9 cellular contexts compared by ENCODE assay signal in genomic region chr20:50380697-50381040, GRCh38.
A peak's percentile ranks its signal among the peaks of the same experiment; 100 is the strongest.
DNase-seq lines count a peak whose midpoint lies in the region; ATAC-seq, FAIRE-seq and TF ChIP-seq lines count a peak whose summit lies in the region.
"Had no signal": no experiment of that assay in that cellular context is flagged by ENCODE, and none has a peak within 500 bp of the region (broad histone marks: within the 10 kb centered on the region; RNA-seq: fewer than 3 reads in every experiment).

No MANE protein-coding gene starts in this region.

- no TSS peak for BruUV-seq in A673 (replicated peaks; lab: Mats Ljungman, UMichigan)

- H3K4me2 ChIP-seq in astrocyte (ENCODE audit: low read length), result no peak overlapping the region

- POLR2A ChIA-PET in A673 (lab: Charles Lee; ENCODE audit: low non-redundant PET), result no interaction called here

- peak overlapping the region; percentile 86 for H3K27ac ChIP-seq in A673 (ENCODE audit: low read depth, low read length, poor library complexity, severe bottlenecking)
- H3K27ac ChIP-seq in astrocyte (ENCODE audit: low read depth, low read length), result no peak overlapping the region
- no peak overlapping the region for H3K27ac ChIP-seq in left lung

- FAIRE-seq in astrocyte (lab: Jason Lieb, UNC), result no peak

- H3K36me3 Mint-ChIP-seq in astrocyte (ENCODE audit: low read depth, unreplicated experiment), result no peaks in the 10 kb centered on the region

- H3K4me3 Mint-ChIP-seq in astrocyte (ENCODE audit: unreplicated experiment), result no peak overlapping the region

- H3K4me1 ChIP-seq in A673 (ENCODE audit: insufficient read depth, low read length, poor library complexity, severe bottlenecking) (peaks cover 51% of the 10 kb centered on the region), astrocyte (ENCODE audit: insufficient read depth, low read length) (no peaks in the 10 kb centered on the region), left lung (peaks cover 21 to 75% of the 10 kb centered on the region in 2 donors)

- H3K4me3 ChIP-seq in A673 (ENCODE audit: low read depth, low read length, poor library complexity, severe bottlenecking), result no peak overlapping the region
- H3K4me3 ChIP-seq in astrocyte (ENCODE audit: insufficient read depth, low read depth, low read length), result no peak overlapping the region
- no peak overlapping the region for H3K4me3 ChIP-seq in left lung

- H3K9me3 ChIP-seq in A673 (ENCODE audit: low read depth, low read length, poor library complexity, severe bottlenecking), result no peaks in the 10 kb centered on the region
- H3K9me3 ChIP-seq in astrocyte (ENCODE audit: insufficient read depth, low read depth, low read length), result no peaks in the 10 kb centered on the region
- H3K9me3 ChIP-seq in left lung, result no peaks in the 10 kb centered on the region

- H3K36me3 ChIP-seq in A673 (ENCODE audit: insufficient read depth, low read length, poor library complexity, severe bottlenecking) (no peaks in the 10 kb centered on the region), astrocyte (ENCODE audit: insufficient read depth, low read length) (no peaks in the 10 kb centered on the region), left lung (no peaks in the 10 kb centered on the region)

- CTCF ChIA-PET in A673 (lab: Charles Lee), result no interaction called here

- DNase-seq in A673 (ENCODE audit: low spot score) (peak; percentile 80), HPDE6-E6E7 (ENCODE audit: extremely low spot score) (peak; percentile 83), astrocyte (ENCODE audit: low read depth) (no peak), left lung (no peak), NOMO-1 (lab: John Stamatoyannopoulos, UW; ENCODE audit: unreplicated experiment in 2 of 2) (no peak), retina (no peak)
- DNase-seq: activated naive CD4-positive, alpha-beta T cell had no signal

- H3K9me3 Mint-ChIP-seq in astrocyte (ENCODE audit: unreplicated experiment), result peaks cover 2% of the 10 kb centered on the region

- ATAC-seq in left lung (peak; percentile 6), HG03442 (IDR thresholded peaks at IDR 0.05; ENCODE audit: unreplicated experiment) (no peak), GM18868 (IDR thresholded peaks at IDR 0.05; ENCODE audit: unreplicated experiment) (no peak)

- no peak overlapping the region for H3K9ac ChIP-seq in astrocyte (ENCODE audit: low read length)

- no peak overlapping the region for H3K27ac Mint-ChIP-seq in astrocyte (ENCODE audit: unreplicated experiment)

- no peaks in the 10 kb centered on the region for H3K4me1 Mint-ChIP-seq in astrocyte (ENCODE audit: low read depth, unreplicated experiment)

- no peaks in the 10 kb centered on the region for H3K79me2 ChIP-seq in astrocyte (ENCODE audit: insufficient read depth, low read length)

- H4K20me1 ChIP-seq in astrocyte (ENCODE audit: insufficient read depth, low read length), result no peaks in the 10 kb centered on the region

- H2AFZ ChIP-seq in astrocyte (ENCODE audit: low read depth, low read length), result no peak overlapping the region

- TF ChIP-seq CTCF in A673 (conservative IDR thresholded peaks at IDR 0.05; ENCODE audit: low read depth, low read length) (peak; percentile 73), astrocyte (IDR thresholded peaks at IDR 0.05; ENCODE audit: insufficient read depth, low read depth, low read length) (peak; percentile 41), left lung (IDR thresholded peaks at IDR 0.05) (peak in 1 of 2 donors; percentile 34)

- H3K27me3 ChIP-seq in A673 (replicated peaks; ENCODE audit: insufficient read depth, low read depth, low read length, poor library complexity) (no peaks in the 10 kb centered on the region), astrocyte (ENCODE audit: insufficient read depth, low read length) (no peaks in the 10 kb centered on the region), left lung (no peaks in the 10 kb centered on the region)

- peaks cover 40% of the 10 kb centered on the region for H3K27me3 Mint-ChIP-seq in astrocyte (ENCODE audit: low read depth, unreplicated experiment)

- intact Hi-C loops in A673 (cut with micrococcal nuclease; ENCODE audit: unreplicated experiment), result no loop called here
- intact Hi-C loops in left lung (cut with DNase I), result no loop called here

Comparison
In these comparisons a context has a peak if more than half of its experiments do, and no peak if none do; other contexts are left out.
1. DNase-seq: peak in A673 (single experiment) and HPDE6-E6E7 (single experiment); none in astrocyte (single experiment), left lung (0 of 2), NOMO-1 (0 of 2) and retina (single experiment).